In the genomic region with DNA sequence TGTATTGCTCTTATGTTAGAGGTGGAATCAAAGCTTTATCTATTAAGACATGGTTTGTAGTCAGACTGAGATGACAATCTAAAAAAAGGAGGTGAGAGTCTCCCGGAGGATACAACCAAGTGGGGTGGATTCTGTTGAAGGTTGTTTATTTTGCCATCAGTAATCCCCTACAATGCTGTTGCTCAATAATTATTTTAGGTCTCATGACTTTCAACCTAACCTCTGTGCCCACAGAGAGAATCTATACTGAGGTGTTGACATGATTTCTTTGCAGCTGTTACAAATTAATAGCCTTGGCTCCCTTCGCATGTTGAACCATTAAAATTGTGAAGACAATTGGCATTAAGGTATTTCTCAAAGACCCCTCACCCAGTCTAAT, we compare ENCODE assay signal across 9 cellular contexts. TPM values are rescaled to one million over a fixed set of nuclear protein-coding genes. Genes with fewer than 3 reads are reported as not detected.
DNase-seq lines count a peak whose midpoint lies in the region; ATAC-seq and TF ChIP-seq lines count a peak whose summit lies in the region.
"Had no signal": no experiment of that assay in that cellular context is flagged by ENCODE, and none has a peak within 500 bp of the region (broad histone marks: within the 10 kb centered on the region; RNA-seq: fewer than 3 reads in every experiment).

No MANE protein-coding gene starts in this region.

- H3K9ac ChIP-seq in skeletal muscle tissue (ENCODE audit: low read depth in 1 of 3, low read length in 3 of 3) (peak overlapping the region; percentile 54 to 66 (median 63)), smooth muscle cell (ENCODE audit: low read depth) (no peak overlapping the region)

- no peak for TF ChIP-seq CTCF in smooth muscle cell (IDR thresholded peaks at IDR 0.05; ENCODE audit: borderline replicate concordance, insufficient read depth, poor library complexity, severe bottlenecking)

- H3K79me2 ChIP-seq in smooth muscle cell (ENCODE audit: low read depth) = no peaks in the 10 kb centered on the region

- H3K4me3 ChIP-seq in skeletal muscle tissue (ENCODE audit: low read length in 3 of 3) (no peak overlapping the region), smooth muscle cell (no peak overlapping the region)
- H3K4me3 ChIP-seq: lower lobe of right lung had no signal

- no peaks in the 10 kb centered on the region for H3K9me3 Mint-ChIP-seq in activated CD8-positive, alpha-beta memory T cell treated with anti-CD3 and anti-CD28 coated beads, Interleukin-2, amount 10 ng/mL, durations not matched to agents 7 days and 5 days (ENCODE audit: low read depth)
- H3K9me3 Mint-ChIP-seq in activated CD4-positive, alpha-beta memory T cell treated with anti-CD3 and anti-CD28 coated beads, Interleukin-2, amount 10 ng/mL, durations not matched to agents 7 days and 5 days = no peaks in the 10 kb centered on the region

- no peak overlapping the region for H3K4me3 Mint-ChIP-seq in activated CD8-positive, alpha-beta memory T cell treated with anti-CD3 and anti-CD28 coated beads, Interleukin-2, amount 10 ng/mL, durations not matched to agents 7 days and 5 days
- no peak overlapping the region for H3K4me3 Mint-ChIP-seq in activated CD4-positive, alpha-beta memory T cell treated with anti-CD3 and anti-CD28 coated beads, Interleukin-2, amount 10 ng/mL, durations not matched to agents 7 days and 5 days

- H4K20me1 ChIP-seq in smooth muscle cell (ENCODE audit: low read depth) = no peaks in the 10 kb centered on the region

- POLR2A ChIA-PET in activated CD4-positive, alpha-beta memory T cell treated with anti-CD3 and anti-CD28 coated beads, Interleukin-2, amount 10 ng/mL, durations not matched to agents 7 days and 5 days (lab: Charles Lee) = interaction anchor here (0.9 to 3.6 kb wide), 6 partner anchors 9 to 124 kb away, joined by 3 to 21 read pairs (median 3); a partner anchor contains a TSS

- no peak overlapping the region for H3K4me2 ChIP-seq in smooth muscle cell

- H3K27me3 Mint-ChIP-seq in activated CD8-positive, alpha-beta memory T cell treated with anti-CD3 and anti-CD28 coated beads, Interleukin-2, amount 10 ng/mL, durations not matched to agents 7 days and 5 days = peaks cover 53% of the 10 kb centered on the region
- peaks cover 56% of the 10 kb centered on the region for H3K27me3 Mint-ChIP-seq in activated CD4-positive, alpha-beta memory T cell treated with anti-CD3 and anti-CD28 coated beads, Interleukin-2, amount 10 ng/mL, durations not matched to agents 7 days and 5 days

- peaks cover 25 to 38% (median 37%) of the 10 kb centered on the region in 3 donors for H3K4me1 ChIP-seq in skeletal muscle tissue (ENCODE audit: control insufficient read depth in 3 of 3, insufficient read depth in 3 of 3, low read length in 3 of 3)
- peaks cover 6% of the 10 kb centered on the region for H3K4me1 ChIP-seq in smooth muscle cell (ENCODE audit: low read depth)

- H3K27ac Mint-ChIP-seq in activated CD8-positive, alpha-beta memory T cell treated with anti-CD3 and anti-CD28 coated beads, Interleukin-2, amount 10 ng/mL, durations not matched to agents 7 days and 5 days = peak overlapping the region; percentile 70
- H3K27ac Mint-ChIP-seq in activated CD4-positive, alpha-beta memory T cell treated with anti-CD3 and anti-CD28 coated beads, Interleukin-2, amount 10 ng/mL, durations not matched to agents 7 days and 5 days = peak overlapping the region; percentile 45

- CTCF ChIA-PET in activated CD8-positive, alpha-beta memory T cell treated with anti-CD3 and anti-CD28 coated beads, Interleukin-2, amount 10 ng/mL, durations not matched to agents 7 days and 5 days (lab: Charles Lee) = interaction anchor here (1.2 to 5.1 kb wide), 6 partner anchors 9 to 54 kb away, joined by 3 to 26 read pairs (median 6); no protein-coding TSS in a partner anchor
- CTCF ChIA-PET in activated CD4-positive, alpha-beta memory T cell treated with anti-CD3 and anti-CD28 coated beads, Interleukin-2, amount 10 ng/mL, durations not matched to agents 7 days and 5 days (lab: Charles Lee) = interaction anchor here (1.0 to 2.3 kb wide), 3 partner anchors 9 to 26 kb away, joined by 4 to 5 read pairs (median 5); no protein-coding TSS in a partner anchor

- H3K27me3 ChIP-seq in skeletal muscle tissue (ENCODE audit: control insufficient read depth in 3 of 3, insufficient read depth in 3 of 3, low read length in 3 of 3) (no peaks in the 10 kb centered on the region), smooth muscle cell (ENCODE audit: low read depth) (no peaks in the 10 kb centered on the region)

- no peak overlapping the region for H2AFZ ChIP-seq in smooth muscle cell (ENCODE audit: low read depth)

- DNase-seq in activated CD8-positive, alpha-beta memory T cell treated with anti-CD3 and anti-CD28 coated beads, Interleukin-2, amount 10 ng/mL, durations not matched to agents 7 days and 5 days = no peak
- no peak for DNase-seq in activated CD8-positive, alpha-beta memory T cell treated with anti-CD3 and anti-CD28 coated beads, Interleukin-2, amount 50 U/mL, for 48 hours
- no peak for DNase-seq in activated CD4-positive, alpha-beta memory T cell treated with anti-CD3 and anti-CD28 coated beads, Interleukin-2, amount 10 ng/mL, durations not matched to agents 7 days and 5 days
- DNase-seq in HCEC 1CT (no peak), smooth muscle cell (lab: John Stamatoyannopoulos, UW; ENCODE audit: unreplicated experiment) (no peak), SW 1271 (lab: John Stamatoyannopoulos, UW) (no peak)

- H3K9me3 ChIP-seq in skeletal muscle tissue (ENCODE audit: control insufficient read depth in 3 of 3, low read length in 3 of 3) (no peaks in the 10 kb centered on the region), smooth muscle cell (replicated peaks; ENCODE audit: low read depth) (no peaks in the 10 kb centered on the region)
- H3K9me3 ChIP-seq: lower lobe of right lung had no signal

- 77% methylated on average over 2 of the region's 2 CpGs for WGBS in smooth muscle cell (ENCODE audit: low lambda C conversion rate)

- peaks cover 46% of the 10 kb centered on the region for H3K4me1 Mint-ChIP-seq in activated CD8-positive, alpha-beta memory T cell treated with anti-CD3 and anti-CD28 coated beads, Interleukin-2, amount 10 ng/mL, durations not matched to agents 7 days and 5 days
- H3K4me1 Mint-ChIP-seq in activated CD4-positive, alpha-beta memory T cell treated with anti-CD3 and anti-CD28 coated beads, Interleukin-2, amount 10 ng/mL, durations not matched to agents 7 days and 5 days = peaks cover 50% of the 10 kb centered on the region

- ATAC-seq in activated CD8-positive, alpha-beta memory T cell treated with anti-CD3 and anti-CD28 coated beads, Interleukin-2, amount 10 ng/mL, durations not matched to agents 7 days and 5 days = no peak
- peak; percentile 18 for ATAC-seq in HG03060 (IDR thresholded peaks at IDR 0.05; ENCODE audit: low read depth, unreplicated experiment)

- H3F3A ChIP-seq in smooth muscle cell (ENCODE audit: low read depth) = no peaks in the 10 kb centered on the region

- peak overlapping the region; percentile 92 for H3K27ac ChIP-seq in skeletal muscle tissue (ENCODE audit: low read depth, low read length)
- no peak overlapping the region for H3K27ac ChIP-seq in smooth muscle cell (ENCODE audit: low read depth)
- H3K27ac ChIP-seq: lower lobe of right lung had no signal

- peaks cover 2% of the 10 kb centered on the region for H3K36me3 Mint-ChIP-seq in activated CD8-positive, alpha-beta memory T cell treated with anti-CD3 and anti-CD28 coated beads, Interleukin-2, amount 10 ng/mL, durations not matched to agents 7 days and 5 days
- no peaks in the 10 kb centered on the region for H3K36me3 Mint-ChIP-seq in activated CD4-positive, alpha-beta memory T cell treated with anti-CD3 and anti-CD28 coated beads, Interleukin-2, amount 10 ng/mL, durations not matched to agents 7 days and 5 days (ENCODE audit: low read depth)

- no peaks in the 10 kb centered on the region for H3K36me3 ChIP-seq in skeletal muscle tissue (ENCODE audit: control insufficient read depth in 3 of 3, insufficient read depth in 3 of 3, low read length in 3 of 3)
- H3K36me3 ChIP-seq in smooth muscle cell (ENCODE audit: low read depth) = no peaks in the 10 kb centered on the region
- H3K36me3 ChIP-seq: lower lobe of right lung had no signal

RNA-seq across cellular contexts. Expression of a gene that starts 28.7 kb away (rescaled TPM):
- 10 to 100 TPM in 1 of 2 experiments, 1 to 10 TPM in 1; 6.9 to 78.6 TPM for total RNA-seq in activated CD8-positive, alpha-beta memory T cell treated with anti-CD3 and anti-CD28 coated beads, Interleukin-2, amount 10 ng/mL, durations not matched to agents 7 days and 5 days
- total RNA-seq in activated CD4-positive, alpha-beta memory T cell treated with anti-CD3 and anti-CD28 coated beads, Interleukin-2, amount 10 ng/mL, durations not matched to agents 7 days and 5 days = 10 to 100 TPM; 49.7 to 53.5 TPM
- total RNA-seq in skeletal muscle tissue = 134 TPM
- 1,280 and 1,300 TPM in 2 replicates for total RNA-seq in smooth muscle cell
- 1,543 and 1,567 TPM in 2 replicates for polyA plus RNA-seq in smooth muscle cell
